15 cellular contexts compared by ENCODE assay signal in genomic region chr12:65511927-65512326, GRCh38.
DNase-seq lines count a peak whose midpoint lies in the region; ATAC-seq and TF ChIP-seq lines count a peak whose summit lies in the region.
"Had no signal": no experiment of that assay in that cellular context is flagged by ENCODE, and none has a peak within 500 bp of the region (broad histone marks: within the 10 kb centered on the region; RNA-seq: fewer than 3 reads in every experiment).

No MANE protein-coding gene starts in this region.

- no peaks in the 10 kb centered on the region for H3K36me3 ChIP-seq in MG63

- peak; percentile 75 for DNase-seq in MG63
- DNase-seq in ecto neural progenitor cell (ENCODE audit: low spot score), result peak; percentile 38
- no peak for DNase-seq in mesothelial cell of epicardium (ENCODE audit: low spot score in 2 of 2, unreplicated experiment in 2 of 2)
- no peak for DNase-seq in progenitor cell of endocrine pancreas (ENCODE audit: low spot score, unreplicated experiment)
- no peak for DNase-seq in AML-193 (lab: John Stamatoyannopoulos, UW)
- no peak for DNase-seq in CD1c-positive myeloid dendritic cell (ENCODE audit: extremely low spot score)
- DNase-seq: Caco-2; CD8-positive, alpha-beta memory T cell; DND-41; GF-D8; H9 had no signal

- H3K4me3 ChIP-seq in MG63, result no peak overlapping the region

- H3K27ac Mint-ChIP-seq in mesothelial cell of epicardium (peak overlapping the region; percentile 44), progenitor cell of endocrine pancreas (peak overlapping the region; percentile 80)
- H3K27ac Mint-ChIP-seq: CD8-positive, alpha-beta memory T cell; GM23338; H9; IgD-negative memory B cell had no signal

- no peaks in the 10 kb centered on the region for H3K27me3 ChIP-seq in MG63

- H3K27me3 Mint-ChIP-seq in mesothelial cell of epicardium (ENCODE audit: low read depth) (no peaks in the 10 kb centered on the region), progenitor cell of endocrine pancreas (no peaks in the 10 kb centered on the region)

- H3K9me3 Mint-ChIP-seq in mesothelial cell of epicardium (no peaks in the 10 kb centered on the region), progenitor cell of endocrine pancreas (ENCODE audit: low read depth) (no peaks in the 10 kb centered on the region)
- H3K9me3 Mint-ChIP-seq: GM23338, H9 had no signal

- H3K4me1 Mint-ChIP-seq in mesothelial cell of epicardium (peaks cover 50% of the 10 kb centered on the region), progenitor cell of endocrine pancreas (ENCODE audit: low read depth) (peaks cover 31% of the 10 kb centered on the region)
- H3K4me1 Mint-ChIP-seq: CD14-positive monocyte; CD8-positive, alpha-beta memory T cell; IgD-negative memory B cell had no signal

- no peaks in the 10 kb centered on the region for H3K9me3 ChIP-seq in MG63
- H3K9me3 ChIP-seq: Caco-2 had no signal

- H3K4me3 Mint-ChIP-seq in mesothelial cell of epicardium (no peak overlapping the region), progenitor cell of endocrine pancreas (ENCODE audit: low read depth) (no peak overlapping the region)
- H3K4me3 Mint-ChIP-seq: CD14-positive monocyte; CD8-positive, alpha-beta memory T cell; IgD-negative memory B cell had no signal

- H3K36me3 Mint-ChIP-seq in mesothelial cell of epicardium (no peaks in the 10 kb centered on the region), progenitor cell of endocrine pancreas (ENCODE audit: insufficient read depth) (no peaks in the 10 kb centered on the region)
- H3K36me3 Mint-ChIP-seq: CD14-positive monocyte had no signal

- ATAC-seq in GM21717 (IDR thresholded peaks at IDR 0.05; ENCODE audit: unreplicated experiment), result no peak

- TF ChIP-seq CTCF in mesothelial cell of epicardium (IDR thresholded peaks at IDR 0.05; ENCODE audit: unreplicated experiment) (no peak), progenitor cell of endocrine pancreas (IDR thresholded peaks at IDR 0.05; ENCODE audit: unreplicated experiment) (no peak)

Comparison
In these comparisons a context has a peak if more than half of its experiments do, and no peak if none do; other contexts are left out.
1. DNase-seq: peak in MG63 (single experiment) and ecto neural progenitor cell (single experiment); none in mesothelial cell of epicardium (0 of 2), progenitor cell of endocrine pancreas (single experiment), AML-193 (0 of 2) and CD1c-positive myeloid dendritic cell (single experiment).